Comparison of ENCODE assay signal across 29 cellular contexts in genomic region chr16:23195415-23195978, GRCh38. TPM values are rescaled to one million over a fixed set of nuclear protein-coding genes. Genes with fewer than 3 reads are reported as not detected.
A peak's percentile ranks its signal among the peaks of the same experiment; 100 is the strongest.
DNase-seq lines count a peak whose midpoint lies in the region; ATAC-seq and TF ChIP-seq lines count a peak whose summit lies in the region.
"Had no signal": no experiment of that assay in that cellular context is flagged by ENCODE, and none has a peak within 500 bp of the region (broad histone marks: within the 10 kb centered on the region; RNA-seq: fewer than 3 reads in every experiment).

No MANE protein-coding gene starts in this region.

- peaks cover 21% of the 10 kb centered on the region for H3K27me3 Mint-ChIP-seq in activated CD4-positive, alpha-beta T cell treated with anti-CD3 and anti-CD28 coated beads for 36 hours
- H3K27me3 Mint-ChIP-seq in activated CD4-positive, alpha-beta T cell treated with anti-CD3 and anti-CD28 coated beads, Interleukin-2, amount 10 ng/mL, durations not matched to agents 7 days and 5 days, result peaks cover 11% of the 10 kb centered on the region

- TF ChIP-seq POLR2A in transverse colon (IDR thresholded peaks at IDR 0.05), result no peak

- H3K27me3 ChIP-seq in transverse colon, result no peaks in the 10 kb centered on the region
- H3K27me3 ChIP-seq: gastrocnemius medialis had no signal

- TF ChIP-seq EP300 in transverse colon (IDR thresholded peaks at IDR 0.05; ENCODE audit: low read depth), result no peak

- no peak overlapping the region for H3K4me3 ChIP-seq in transverse colon
- H3K4me3 ChIP-seq: A549, gastrocnemius medialis, skin epidermis, tibial artery had no signal

- no peak overlapping the region for H3K4me3 Mint-ChIP-seq in activated CD4-positive, alpha-beta T cell treated with anti-CD3 and anti-CD28 coated beads for 36 hours
- H3K4me3 Mint-ChIP-seq in activated CD4-positive, alpha-beta T cell treated with anti-CD3 and anti-CD28 coated beads, Interleukin-2, amount 10 ng/mL, durations not matched to agents 7 days and 5 days, result no peak overlapping the region
- H3K4me3 Mint-ChIP-seq: activated CD4-positive, alpha-beta T cell treated with anti-CD3 and anti-CD28 coated beads, Interleukin-2, amount 10 ng/mL, durations not matched to agents 24 days and 14 days; CD8-positive, alpha-beta memory T cell; naive B cell had no signal

- H3K36me3 ChIP-seq in transverse colon, result no peaks in the 10 kb centered on the region
- H3K36me3 ChIP-seq: gastrocnemius medialis had no signal

- peaks cover 0 to 24% (median 10%) of the 10 kb centered on the region in 4 donors for H3K4me1 ChIP-seq in transverse colon
- H3K4me1 ChIP-seq: A549, tibial artery had no signal

- no peaks in the 10 kb centered on the region for H3K9me3 ChIP-seq in transverse colon
- H3K9me3 ChIP-seq: A549, gastrocnemius medialis, tibial artery had no signal

- H3K36me3 Mint-ChIP-seq in activated CD4-positive, alpha-beta T cell treated with anti-CD3 and anti-CD28 coated beads for 36 hours (ENCODE audit: low read depth), result no peaks in the 10 kb centered on the region
- H3K36me3 Mint-ChIP-seq in activated CD4-positive, alpha-beta T cell treated with anti-CD3 and anti-CD28 coated beads, Interleukin-2, amount 10 ng/mL, durations not matched to agents 7 days and 5 days (ENCODE audit: low read depth), result no peaks in the 10 kb centered on the region
- H3K36me3 Mint-ChIP-seq: CD8-positive, alpha-beta memory T cell; naive B cell had no signal

- H3K4me1 Mint-ChIP-seq in activated CD4-positive, alpha-beta T cell treated with anti-CD3 and anti-CD28 coated beads for 36 hours, result no peaks in the 10 kb centered on the region
- H3K4me1 Mint-ChIP-seq in activated CD4-positive, alpha-beta T cell treated with anti-CD3 and anti-CD28 coated beads, Interleukin-2, amount 10 ng/mL, durations not matched to agents 7 days and 5 days, result peaks cover 13% of the 10 kb centered on the region
- H3K4me1 Mint-ChIP-seq: activated CD4-positive, alpha-beta T cell treated with anti-CD3 and anti-CD28 coated beads, Interleukin-2, amount 10 ng/mL, durations not matched to agents 24 days and 14 days; CD8-positive, alpha-beta memory T cell; naive B cell had no signal

- intact Hi-C loops in activated CD4-positive, alpha-beta T cell treated with anti-CD3 and anti-CD28 coated beads for 36 hours (cut with DNase I, micrococcal nuclease), result no loop called here
- intact Hi-C loops in left colon (cut with DNase I, micrococcal nuclease), result no loop called here
- intact Hi-C loops in transverse colon (cut with DNase I; ENCODE audit: low total_unique reads), result no loop called here

- no peak for DNase-seq in activated CD4-positive, alpha-beta T cell treated with anti-CD3 and anti-CD28 coated beads for 36 hours
- DNase-seq in activated CD4-positive, alpha-beta T cell treated with anti-CD3 and anti-CD28 coated beads, Interleukin-2, amount 10 ng/mL, durations not matched to agents 7 days and 5 days, result no peak
- DNase-seq in left colon, result no peak
- no peak for DNase-seq in transverse colon
- DNase-seq in anterior cingulate cortex (lab: John Stamatoyannopoulos, UW), result no peak
- DNase-seq: activated CD4-positive, alpha-beta T cell treated with anti-CD3 and anti-CD28 coated beads, Interleukin-2, amount 10 ng/mL, durations not matched to agents 24 days and 14 days; activated naive CD4-positive, alpha-beta T cell; activated T-cell treated with anti-CD3 and anti-CD28 coated beads, Interleukin-2, amount 50 U/mL, for 48 hours; CD8-positive, alpha-beta memory T cell; DMS153; gastrocnemius medialis; hippocampal formation; Karpas-422; naive B cell; NCI-H1105; NCI-H1930; NCI-H526 treated with DMSO at 0.1 percent for 48 hours; occipital lobe; RPMI8226; stimulated activated CD8-positive, alpha-beta memory T cell treated with anti-CD3 and anti-CD28 coated beads, Interleukin-4, amount 100 ng/mL, for 48 hours; T-helper 2 cell; tibial artery had no signal

- in situ Hi-C loops in transverse colon (cut with MboI; ENCODE audit: low pct_ligation_motif_present in 1 of 4, low pct_unique_long_range_greater_than_20kb in 1 of 4, low sequenced_read_pairs in 3 of 4), result no loop called here

- peak; percentile 57 for ATAC-seq in activated CD4-positive, alpha-beta T cell treated with anti-CD3 and anti-CD28 coated beads for 36 hours
- peak; percentile 90 for ATAC-seq in left colon
- ATAC-seq in GM21515 (IDR thresholded peaks at IDR 0.05; ENCODE audit: unreplicated experiment), result no peak
- no peak for ATAC-seq in GM18909 (IDR thresholded peaks at IDR 0.05; ENCODE audit: poor library complexity, unreplicated experiment)
- ATAC-seq: A549, HCT116 had no signal

- POLR2A ChIA-PET in activated CD4-positive, alpha-beta T cell treated with anti-CD3 and anti-CD28 coated beads for 36 hours (lab: Charles Lee), result no interaction called here
- POLR2A ChIA-PET in activated CD4-positive, alpha-beta T cell treated with anti-CD3 and anti-CD28 coated beads, Interleukin-2, amount 10 ng/mL, durations not matched to agents 7 days and 5 days (lab: Charles Lee), result no interaction called here

- no peaks in the 10 kb centered on the region for H3K9me3 Mint-ChIP-seq in activated CD4-positive, alpha-beta T cell treated with anti-CD3 and anti-CD28 coated beads for 36 hours (ENCODE audit: low read depth)
- H3K9me3 Mint-ChIP-seq in activated CD4-positive, alpha-beta T cell treated with anti-CD3 and anti-CD28 coated beads, Interleukin-2, amount 10 ng/mL, durations not matched to agents 7 days and 5 days, result no peaks in the 10 kb centered on the region
- H3K9me3 Mint-ChIP-seq: activated CD4-positive, alpha-beta T cell treated with anti-CD3 and anti-CD28 coated beads, Interleukin-2, amount 10 ng/mL, durations not matched to agents 24 days and 14 days; CD8-positive, alpha-beta memory T cell had no signal

- H3K27ac Mint-ChIP-seq in activated CD4-positive, alpha-beta T cell treated with anti-CD3 and anti-CD28 coated beads for 36 hours, result no peak overlapping the region
- no peak overlapping the region for H3K27ac Mint-ChIP-seq in activated CD4-positive, alpha-beta T cell treated with anti-CD3 and anti-CD28 coated beads, Interleukin-2, amount 10 ng/mL, durations not matched to agents 7 days and 5 days
- H3K27ac Mint-ChIP-seq: activated CD4-positive, alpha-beta T cell treated with anti-CD3 and anti-CD28 coated beads, Interleukin-2, amount 10 ng/mL, durations not matched to agents 24 days and 14 days; naive B cell had no signal

- WGBS in transverse colon (ENCODE audit: low coverage in 1 of 2), 2 donors, result 36 to 52% methylated on average over 3 of the region's 3 CpGs

- CTCF ChIA-PET in activated CD4-positive, alpha-beta T cell treated with anti-CD3 and anti-CD28 coated beads for 36 hours (lab: Charles Lee), result no interaction called here
- CTCF ChIA-PET in activated CD4-positive, alpha-beta T cell treated with anti-CD3 and anti-CD28 coated beads, Interleukin-2, amount 10 ng/mL, durations not matched to agents 7 days and 5 days (lab: Charles Lee), result no interaction called here

- TF ChIP-seq CTCF in VCaP (conservative IDR thresholded peaks at IDR 0.05), result no peak
- no peak for TF ChIP-seq CTCF in transverse colon (IDR thresholded peaks at IDR 0.05)

- H3K27ac ChIP-seq in VCaP (peak overlapping the region; percentile 29; the same call in 1 of the 2 replicates), transverse colon (peak overlapping the region in 3 of 4 donors; percentile 18 to 49 (median 35))
- H3K27ac ChIP-seq: A549, skin epidermis, tibial artery had no signal

RNA-seq across cellular contexts. Expression of gene SCNN1G, which starts 13.0 kb away (rescaled TPM):
- not detected for total RNA-seq in activated CD4-positive, alpha-beta T cell treated with anti-CD3 and anti-CD28 coated beads for 36 hours
- total RNA-seq in activated CD4-positive, alpha-beta T cell treated with anti-CD3 and anti-CD28 coated beads, Interleukin-2, amount 10 ng/mL, durations not matched to agents 7 days and 5 days, result not detected
- total RNA-seq in left colon, result 10 to 100 TPM in 1 of 2 donors, 1 to 10 TPM in 1; 4.9 to 90.3 TPM
- 10 to 100 TPM in 3 of 4 donors, 1 to 10 TPM in 1; 2.8 to 87.8 (median 66.2) TPM for total RNA-seq in transverse colon
- total RNA-seq: activated CD4-positive, alpha-beta T cell treated with anti-CD3 and anti-CD28 coated beads, Interleukin-2, amount 10 ng/mL, durations not matched to agents 24 days and 14 days; CD8-positive, alpha-beta memory T cell; pulmonary artery endothelial cell had no signal

RNA-seq across cellular contexts. Expression of gene USP31, which starts 46.2 kb away (rescaled TPM):
- total RNA-seq in activated CD4-positive, alpha-beta T cell treated with anti-CD3 and anti-CD28 coated beads for 36 hours, result 1 to 10 TPM; 5.3 to 5.9 TPM
- total RNA-seq in activated CD4-positive, alpha-beta T cell treated with anti-CD3 and anti-CD28 coated beads, Interleukin-2, amount 10 ng/mL, durations not matched to agents 7 days and 5 days, result 1 to 10 TPM; 6.6 to 6.8 TPM
- total RNA-seq in left colon (1 to 10 TPM; 5.8 to 7.5 TPM), transverse colon (1 to 10 TPM; 6.0 to 8.3 (median 7.1) TPM)

Comparison
In these comparisons a context has a peak if more than half of its experiments do, and no peak if none do; other contexts are left out.
1. ATAC-seq: peak in activated CD4-positive, alpha-beta T cell treated with anti-CD3 and anti-CD28 coated beads for 36 hours (single experiment) and left colon (single experiment); none in GM21515 (single experiment) and GM18909 (single experiment).